In the genomic region with DNA sequence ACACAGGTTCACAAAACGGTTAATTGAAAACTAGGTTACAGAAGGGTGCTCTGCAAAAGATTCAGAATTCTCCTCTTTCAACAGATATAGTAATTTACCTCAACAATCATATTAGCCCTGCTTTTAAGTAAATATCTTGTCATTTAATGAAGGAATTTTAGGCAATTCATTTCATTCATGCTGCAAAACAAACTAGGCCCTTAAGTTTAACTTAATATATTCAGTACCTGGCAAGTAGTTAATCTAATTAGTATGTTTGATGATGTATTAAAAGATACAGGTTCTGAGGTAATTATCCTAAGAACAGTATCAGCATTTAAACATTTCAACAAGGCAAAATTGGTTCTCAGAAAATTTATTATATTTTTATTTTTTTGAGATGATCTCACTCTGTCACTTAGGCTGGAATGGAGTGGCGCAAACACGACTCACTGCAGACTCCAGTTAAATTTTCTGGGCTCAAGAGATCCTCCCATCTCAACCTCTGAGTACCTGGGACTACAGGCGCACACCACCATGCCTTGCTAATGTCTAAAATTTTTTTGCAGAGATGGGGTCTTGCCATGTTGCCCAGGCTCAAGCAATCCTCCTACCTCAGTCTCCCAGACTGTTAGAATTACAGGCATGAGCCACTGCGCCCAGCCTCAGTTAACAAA, we compare ENCODE assay signal across 18 cellular contexts. TPM values are rescaled to one million over a fixed set of nuclear protein-coding genes. Genes with fewer than 3 reads are reported as not detected.
DNase-seq lines count a peak whose midpoint lies in the region; ATAC-seq, FAIRE-seq and TF ChIP-seq lines count a peak whose summit lies in the region.
"Had no signal": no experiment of that assay in that cellular context is flagged by ENCODE, and none has a peak within 500 bp of the region (broad histone marks: within the 10 kb centered on the region; RNA-seq: fewer than 3 reads in every experiment).

No MANE protein-coding gene starts in this region.

- no peak overlapping the region for H3K9ac ChIP-seq in GM23248
- H3K9ac ChIP-seq in PC-3 (ENCODE audit: low read length) = no peak overlapping the region
- H3K9ac ChIP-seq in K562 (ENCODE audit: insufficient read depth in 1 of 2, low read depth in 2 of 2, low read length in 2 of 2) = no peak overlapping the region
- H3K9ac ChIP-seq: BLaER1 had no signal

- peaks cover 80% of the 10 kb centered on the region for H3K4me1 ChIP-seq in GM23248 (ENCODE audit: insufficient read depth)
- H3K4me1 ChIP-seq in PC-3 (ENCODE audit: insufficient read depth, low read length) = 0 out of 2 replicates have a peak, but pooled peaks cover 3% of the 10 kb centered on the region
- H3K4me1 ChIP-seq in K562 (replicated peaks in 1 of 2; ENCODE audit: control insufficient read depth in 2 of 2, insufficient read depth in 2 of 2, low read length in 2 of 2) = peaks cover 13 to 34% of the 10 kb centered on the region in 2 experiments
- H3K4me1 ChIP-seq in osteoblast (ENCODE audit: insufficient read depth, low read length) = peaks cover 74% of the 10 kb centered on the region
- no peaks in the 10 kb centered on the region for H3K4me1 ChIP-seq in breast epithelium
- H3K4me1 ChIP-seq: BLaER1 had no signal

- no peak for TF ChIP-seq EP300 in K562 (IDR thresholded peaks at IDR 0.05; ENCODE audit: low read length)

- H3K4me2 ChIP-seq in GM23248 (ENCODE audit: unreplicated experiment) (peak overlapping the region; percentile 7), PC-3 (ENCODE audit: low read length) (no peak overlapping the region), K562 (ENCODE audit: insufficient read depth, low read length) (no peak overlapping the region), osteoblast (ENCODE audit: insufficient read depth, low read length) (no peak overlapping the region)
- H3K4me2 ChIP-seq: A549, BLaER1 had no signal

- peaks cover 59% of the 10 kb centered on the region for H4K20me1 ChIP-seq in GM23248 (ENCODE audit: insufficient read depth)
- peaks cover 60% of the 10 kb centered on the region for H4K20me1 ChIP-seq in PC-3 (ENCODE audit: low read length)
- no peaks in the 10 kb centered on the region for H4K20me1 ChIP-seq in K562 (replicated peaks; ENCODE audit: control insufficient read depth, insufficient read depth, low read length)
- H4K20me1 ChIP-seq in osteoblast (ENCODE audit: insufficient read depth, low read length) = peaks cover 75% of the 10 kb centered on the region

- intact Hi-C loops in PC-3 (cut with micrococcal nuclease) (no loop called here), K562 (cut with micrococcal nuclease) (no loop called here), breast epithelium (cut with DNase I; ENCODE audit: low total_unique reads) (no loop called here)

- H3K27ac ChIP-seq in GM23248 (peak overlapping the region; percentile 5; the same call in 1 of the 2 replicates), PC-3 (ENCODE audit: low read length) (no peak overlapping the region), K562 (ENCODE audit: extremely low read depth, low read depth, low read length) (no peak overlapping the region), osteoblast (ENCODE audit: low read depth, low read length) (peak overlapping the region; percentile 6), breast epithelium (no peak overlapping the region)
- H3K27ac ChIP-seq: A549, BLaER1, SK-N-MC had no signal

- H3K79me2 ChIP-seq in GM23248 (ENCODE audit: insufficient read depth) = peaks cover 100% of the 10 kb centered on the region
- H3K79me2 ChIP-seq in PC-3 (ENCODE audit: low read length) = peaks cover 94% of the 10 kb centered on the region
- H3K79me2 ChIP-seq in K562 (ENCODE audit: control insufficient read depth, insufficient read depth, low read length) = peaks cover 18% of the 10 kb centered on the region; the same call in 2 of the 3 replicates
- peaks cover 95% of the 10 kb centered on the region for H3K79me2 ChIP-seq in osteoblast (ENCODE audit: insufficient read depth, low read length)

- TF ChIP-seq POLR2A in K562 (conservative IDR thresholded peaks at IDR 0.05) (no peak), breast epithelium (IDR thresholded peaks at IDR 0.05) (no peak)

- H3K4me3 Mint-ChIP-seq in immature natural killer cell = no peak overlapping the region
- H3K4me3 Mint-ChIP-seq: CD4-positive, alpha-beta memory T cell had no signal

- 92 to 94% methylated on average over 5 of the region's 5 CpGs for WGBS in GM23248 (ENCODE audit: low coverage in 1 of 2, low lambda C conversion rate in 2 of 2, missing lambda C conversion rate in 2 of 2), 2 experiments
- WGBS in K562 (ENCODE audit: insufficient coverage, low coverage, missing lambda C conversion rate) = 87% methylated on average over 5 of the region's 5 CpGs

- H3K9me2 ChIP-seq in GM23248 (ENCODE audit: insufficient read depth) (no peaks in the 10 kb centered on the region), PC-3 (replicated peaks; ENCODE audit: low read length) (no peaks in the 10 kb centered on the region)

- H3K9me3 ChIP-seq in GM23248 (ENCODE audit: low read depth) = no peaks in the 10 kb centered on the region
- H3K9me3 ChIP-seq in PC-3 (ENCODE audit: low read length) = no peaks in the 10 kb centered on the region
- no peaks in the 10 kb centered on the region for H3K9me3 ChIP-seq in K562 (replicated peaks; ENCODE audit: control insufficient read depth, insufficient read depth, low read depth, low read length)
- no peaks in the 10 kb centered on the region for H3K9me3 ChIP-seq in osteoblast (ENCODE audit: low read depth, low read length)
- H3K9me3 ChIP-seq in breast epithelium = no peaks in the 10 kb centered on the region
- H3K9me3 ChIP-seq: A549, BLaER1 had no signal

- H3K4me3 ChIP-seq in GM23248 = no peak overlapping the region
- H3K4me3 ChIP-seq in PC-3 (ENCODE audit: low read length) = no peak overlapping the region
- H3K4me3 ChIP-seq in K562 = no peak overlapping the region
- no peak overlapping the region for H3K4me3 ChIP-seq in osteoblast (ENCODE audit: insufficient read depth, low read length)
- H3K4me3 ChIP-seq in breast epithelium = no peak overlapping the region
- H3K4me3 ChIP-seq: A549, BLaER1, SK-N-MC had no signal

- POLR2A ChIA-PET in PC-3 (lab: Charles Lee; ENCODE audit: unreplicated experiment) = no interaction called here
- POLR2A ChIA-PET in K562 (lab: Yijun Ruan, JAX) = no interaction called here

- no peak overlapping the region for H2AFZ ChIP-seq in GM23248
- H2AFZ ChIP-seq in PC-3 (ENCODE audit: low read length) = no peak overlapping the region
- H2AFZ ChIP-seq in K562 (ENCODE audit: low read depth, low read length) = no peak overlapping the region
- H2AFZ ChIP-seq in osteoblast (ENCODE audit: low read length) = no peak overlapping the region

- H3F3A ChIP-seq in GM23248 (ENCODE audit: insufficient read depth) = peaks cover 81% of the 10 kb centered on the region
- peaks cover 9% of the 10 kb centered on the region for H3F3A ChIP-seq in PC-3 (ENCODE audit: low read length, unreplicated experiment)

- no peak for FAIRE-seq in K562 (lab: Jason Lieb, UNC)
- FAIRE-seq: A549, H54 had no signal

- H3K27me3 ChIP-seq in GM23248 (replicated peaks; ENCODE audit: insufficient read depth) = no peaks in the 10 kb centered on the region
- H3K27me3 ChIP-seq in PC-3 (ENCODE audit: low read length) = no peaks in the 10 kb centered on the region
- H3K27me3 ChIP-seq in K562 (ENCODE audit: control insufficient read depth in 2 of 2, insufficient read depth in 2 of 2, low read length in 2 of 2) = no peaks in the 10 kb centered on the region
- no peaks in the 10 kb centered on the region for H3K27me3 ChIP-seq in osteoblast (ENCODE audit: insufficient read depth, low read length)
- H3K27me3 ChIP-seq in breast epithelium = no peaks in the 10 kb centered on the region
- H3K27me3 ChIP-seq: BLaER1 had no signal

- peaks cover 0 to 1% (median 0%) of the 10 kb centered on the region in 3 donors for H3K27me3 Mint-ChIP-seq in immature natural killer cell (ENCODE audit: low read depth in 3 of 3)
- H3K27me3 Mint-ChIP-seq: CD4-positive, alpha-beta memory T cell had no signal

- peaks cover 15% of the 10 kb centered on the region; the same call in 1 of the 2 replicates for H3K36me3 ChIP-seq in GM23248 (ENCODE audit: low read depth)
- 0 out of 2 replicates have a peak, but pooled peaks cover 6% of the 10 kb centered on the region for H3K36me3 ChIP-seq in PC-3 (ENCODE audit: low read depth, low read length)
- no peaks in the 10 kb centered on the region for H3K36me3 ChIP-seq in K562 (ENCODE audit: control insufficient read depth, insufficient read depth, low read length)
- peaks cover 5% of the 10 kb centered on the region for H3K36me3 ChIP-seq in osteoblast (ENCODE audit: insufficient read depth, low read length)
- no peaks in the 10 kb centered on the region for H3K36me3 ChIP-seq in breast epithelium
- H3K36me3 ChIP-seq: BLaER1 had no signal

- 0 out of 2 replicates have a peak, but pooled peaks have one; percentile 26 for ATAC-seq in PC-3
- no peak for ATAC-seq in K562
- ATAC-seq: A549 had no signal

- CTCF ChIA-PET in PC-3 (lab: Charles Lee) = no interaction called here
- CTCF ChIA-PET in K562 (lab: Yijun Ruan, JAX; ENCODE audit: low intra/inter-chr PET ratio) = no interaction called here

- H3K36me3 Mint-ChIP-seq in immature natural killer cell = no peaks in the 10 kb centered on the region
- H3K36me3 Mint-ChIP-seq: CD4-positive, alpha-beta memory T cell had no signal

- no TSS peak for BruUV-seq in PC-3 (replicated peaks; lab: Mats Ljungman, UMichigan)
- BruUV-seq in K562 (replicated peaks; lab: Mats Ljungman, UMichigan) = no TSS peak

- peak overlapping the region in 3 of 6 donors; percentile 20 to 54 (median 48) for H3K27ac Mint-ChIP-seq in immature natural killer cell
- H3K27ac Mint-ChIP-seq: CD4-positive, alpha-beta memory T cell had no signal

- TF ChIP-seq RAD21 in K562 (CRISPR knock-in tag; conservative IDR thresholded peaks at IDR 0.05 in 1 of 2, IDR thresholded peaks at IDR 0.05 in 1 of 2) = no peak

- in situ Hi-C loops in GM23248 (cut with MboI) (no loop called here), K562 (cut with MboI) (no loop called here)

- TF ChIP-seq CTCF in PC-3 (conservative IDR thresholded peaks at IDR 0.05; ENCODE audit: low read depth, low read length) (no peak), K562 (IDR thresholded peaks at IDR 0.05 in 2 of 3, conservative IDR thresholded peaks at IDR 0.05 in 1 of 3; ENCODE audit: insufficient read depth in 2 of 3, low read depth in 1 of 3, low read length in 3 of 3) (no peak), osteoblast (IDR thresholded peaks at IDR 0.05; ENCODE audit: extremely low read depth, low read depth, low read length) (no peak), breast epithelium (IDR thresholded peaks at IDR 0.05) (no peak)

- H3K9me1 ChIP-seq in K562 (ENCODE audit: control insufficient read depth, insufficient read depth, low read length) = no peaks in the 10 kb centered on the region

- no peaks in the 10 kb centered on the region for H3K9me3 Mint-ChIP-seq in immature natural killer cell
- H3K9me3 Mint-ChIP-seq: CD4-positive, alpha-beta memory T cell had no signal

- DNase-seq in GM23248 = peak; percentile 56
- DNase-seq in PC-3 = no peak
- no peak for DNase-seq in K562 (ENCODE audit: extremely low read depth in 1 of 4, low spot score in 3 of 4)
- no peak for DNase-seq in osteoblast (ENCODE audit: insufficient read length, low spot score, missing footprints)
- no peak for DNase-seq in DMS53 treated with DMSO at 0.1 percent for 48 hours (lab: John Stamatoyannopoulos, UW; ENCODE audit: unreplicated experiment)
- no peak for DNase-seq in breast epithelium (ENCODE audit: low spot score in 2 of 2)
- no peak for DNase-seq in immature natural killer cell
- DNase-seq: CD4-positive, alpha-beta memory T cell; NCI-H1092; NCI-H1436 treated with DMSO at 0.1 percent for 48 hours; NCI-H2029 treated with DMSO at 0.1 percent for 48 hours; NCI-H2171 treated with DMSO at 0.1 percent for 48 hours; NK-92 treated with Interleukin-12 subunit alpha and Interleukin-12 subunit beta, amount 100 ng/mL, for 24 hours; Right ventricle myocardium superior had no signal

- peaks cover 41 to 58% of the 10 kb centered on the region in 2 donors for H3K4me1 Mint-ChIP-seq in immature natural killer cell

RNA-seq across cellular contexts. Expression of a gene that starts 44.9 kb away (rescaled TPM):
- 157 and 159 TPM in 2 replicates for total RNA-seq in GM23248 (2014; rRNA removed; shearing (Covaris generic))
- 50.8 and 54.3 TPM in 2 replicates for polyA plus RNA-seq in GM23248 (2016; fragmentation: Nextera tagmentation; extraction: Ambion mirVana)
- total RNA-seq in PC-3 (2014; rRNA removed) = 68.2 and 76.6 TPM in 2 replicates
- total RNA-seq in K562 (2011; cell fraction: chromatin; rRNA removed; ENCODE audit: low replicate concordance) = 14.0 and 35.3 TPM in 2 replicates
- 6.8 and 8.8 TPM in 2 replicates for total RNA-seq in K562 (2011; cell fraction: nucleolus; rRNA removed)
- total RNA-seq in K562 (2011; cell fraction: nucleoplasm; rRNA removed) = 12.4 and 15.6 TPM in 2 replicates
- total RNA-seq in K562 (2014; rRNA removed) = 11.6 and 13.0 TPM in 2 replicates
- total RNA-seq in K562 (2014; rRNA removed; fragmentation: Illumina TruSeq; extraction: Trizol) = 20.5 and 22.1 TPM in 2 replicates
- 22.0 and 23.1 TPM in 2 replicates for total RNA-seq in K562 (2015; rRNA removed; fragmentation: Illumina TruSeq; extraction: Trizol)
- total RNA-seq in K562 (2021) = 15.2 and 15.7 TPM in 2 replicates
- polyA plus RNA-seq in K562 (2011; rRNA removed) = 13.3 and 14.8 TPM in 2 replicates
- 3.4 and 7.1 TPM in 2 replicates for polyA plus RNA-seq in K562 (2011; cell fraction: cytosol; rRNA removed)
- polyA plus RNA-seq in K562 (2011; cell fraction: nucleus; rRNA removed) = 11.5 and 13.8 TPM in 2 replicates
- 8.8 and 9.6 TPM in 2 replicates for polyA plus RNA-seq in K562 (2012)
- polyA plus RNA-seq in K562 (2014; fragmentation: Illumina TruSeq; extraction: Trizol) = 15.9 and 16.4 TPM in 2 replicates
- 1 to 10 TPM; 3.8 to 5.0 TPM for polyA plus RNA-seq in K562 (2014; fragmentation: Nextera tagmentation; extraction: Ambion mirVana)
- 9.1 and 11.3 TPM in 2 replicates for polyA plus RNA-seq in K562 (2014; rRNA removed)
- 31.6 and 34.3 TPM in 2 replicates for polyA minus RNA-seq in K562 (2011; rRNA and poly(A)+ RNA removed)
- polyA minus RNA-seq in K562 (2011; cell fraction: cytosol; rRNA and poly(A)+ RNA removed) = 7.8 and 10.6 TPM in 2 replicates
- polyA minus RNA-seq in K562 (2011; cell fraction: nucleus; rRNA and poly(A)+ RNA removed) = 5.8 and 19.7 TPM in 2 replicates
- 90.5 and 115 TPM in 2 replicates for total RNA-seq in osteoblast
- 10 to 100 TPM; 27.2 to 48.3 (median 28.6) TPM for total RNA-seq in breast epithelium
- polyA plus RNA-seq in immature natural killer cell = 1 to 10 TPM; 8.1 to 8.5 (median 8.3) TPM

Comparison
In these comparisons a context has a peak if more than half of its experiments do, and no peak if none do; other contexts are left out.
1. H3K27ac ChIP-seq: peak in GM23248 (single experiment) and osteoblast (single experiment); none in PC-3 (single experiment), K562 (single experiment) and breast epithelium (0 of 2).